Comparison of ENCODE assay signal across 16 cellular contexts in the genomic region with DNA sequence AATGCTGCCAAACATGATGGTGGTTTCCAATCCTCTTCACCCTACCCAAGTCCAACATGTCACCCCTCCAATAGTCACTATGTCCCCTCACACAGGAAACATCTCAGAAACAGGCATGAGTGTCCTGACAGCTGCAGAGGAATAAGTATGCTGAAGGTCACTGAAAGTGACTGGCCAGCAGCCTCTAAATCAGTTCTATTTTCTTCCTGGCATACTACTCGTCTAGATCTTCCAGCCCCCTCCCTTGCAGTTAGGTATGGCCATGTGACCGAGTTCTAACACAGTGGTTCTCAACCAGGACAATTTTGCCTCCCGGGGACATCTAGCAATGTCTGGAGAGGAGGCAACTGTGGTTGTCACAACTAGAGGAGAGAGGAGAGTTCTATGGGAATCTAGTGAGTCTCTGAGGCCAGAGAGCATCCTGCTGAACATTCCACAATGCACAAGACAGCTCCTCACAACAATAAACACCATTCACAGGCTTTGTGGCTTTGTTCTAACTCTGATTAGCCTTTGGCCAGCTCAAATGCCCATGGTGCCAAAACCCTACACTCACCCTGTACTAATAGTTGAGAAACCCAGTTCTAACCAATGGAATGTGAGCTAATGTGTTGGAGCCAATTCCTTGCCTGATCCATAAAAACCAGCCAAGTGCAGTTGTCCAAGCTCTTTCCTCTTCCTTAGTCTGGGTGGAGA. TPM values are rescaled to one million over a fixed set of nuclear protein-coding genes. Genes with fewer than 3 reads are reported as not detected.
DNase-seq lines count a peak whose midpoint lies in the region; ATAC-seq and TF ChIP-seq lines count a peak whose summit lies in the region.
"Had no signal": no experiment of that assay in that cellular context is flagged by ENCODE, and none has a peak within 500 bp of the region (broad histone marks: within the 10 kb centered on the region; RNA-seq: fewer than 3 reads in every experiment).

No MANE protein-coding gene starts in this region.

- no peaks in the 10 kb centered on the region for H3K27me3 ChIP-seq in adipocyte (replicated peaks; ENCODE audit: control insufficient read depth, insufficient read depth, low read length)
- H3K27me3 ChIP-seq: hepatocyte, Peyer's patch had no signal

- no peaks in the 10 kb centered on the region for H3K36me3 ChIP-seq in adipocyte (ENCODE audit: control insufficient read depth, insufficient read depth, low read length, severe bottlenecking)
- H3K36me3 ChIP-seq: neutrophil, Peyer's patch had no signal

- H3K9me3 ChIP-seq in adipocyte (ENCODE audit: control insufficient read depth, low read length), result peaks cover 11% of the 10 kb centered on the region
- H3K9me3 ChIP-seq: neutrophil, Peyer's patch had no signal

- peak; percentile 78 for ATAC-seq in Right ventricle myocardium superior (ENCODE audit: poor library complexity)
- peak; percentile 21 for ATAC-seq in omental fat pad (ENCODE audit: low FRiP score)
- no peak for ATAC-seq in HG03378 (IDR thresholded peaks at IDR 0.05; ENCODE audit: unreplicated experiment)
- ATAC-seq: T-helper 17 cell had no signal

- H3K4me3 ChIP-seq in adipocyte (ENCODE audit: low read length), result peak overlapping the region; percentile 46
- H3K4me3 ChIP-seq: hepatocyte, lung, Peyer's patch had no signal

- H3K4me1 ChIP-seq in adipocyte (ENCODE audit: control insufficient read depth, insufficient read depth, low read length), result peaks cover 18% of the 10 kb centered on the region
- H3K4me1 ChIP-seq: Peyer's patch had no signal

- H3K9ac ChIP-seq in adipocyte (ENCODE audit: low read length), result peak overlapping the region; percentile 35

- intact Hi-C loops in Right ventricle myocardium superior (cut with DNase I), result no loop called here

- DNase-seq in AG20443 (ENCODE audit: low spot score), result peak; percentile 81
- DNase-seq in adipocyte (ENCODE audit: low read depth), result peak; percentile 4
- no peak for DNase-seq in Right ventricle myocardium superior
- DNase-seq in omental fat pad (ENCODE audit: low spot score), result no peak
- no peak for DNase-seq in NOMO-1 treated with dmso at 0.1 percent for 144 hours (lab: John Stamatoyannopoulos, UW; ENCODE audit: unreplicated experiment)
- DNase-seq in stimulated activated CD4-positive, alpha-beta T cell treated with anti-CD3 and anti-CD28 coated beads, Interleukin-12 subunit alpha, Interleukin-12 subunit beta, amount 100 ng/mL, for 4 hours, result no peak
- DNase-seq in amniotic stem cell (lab: John Stamatoyannopoulos, UW), result no peak
- DNase-seq: activated CD4-positive, alpha-beta T cell treated with anti-CD3 and anti-CD28 coated beads, Interleukin-2, amount 10 ng/mL, durations not matched to agents 24 days and 14 days; AML-193; endodermal cell; Peyer's patch; T-helper 17 cell had no signal

- no peak for TF ChIP-seq CTCF in omental fat pad (IDR thresholded peaks at IDR 0.05)

RNA-seq across cellular contexts. Expression of a gene that starts 12.6 kb away (rescaled TPM):
- 25.5 TPM for total RNA-seq in Right ventricle myocardium superior
- 100 to 1,000 TPM; 165 to 949 (median 312) TPM for total RNA-seq in omental fat pad

Comparison
In these comparisons a context has a peak if more than half of its experiments do, and no peak if none do; other contexts are left out.
1. DNase-seq: peak in AG20443 (single experiment) and adipocyte (single experiment); none in Right ventricle myocardium superior (single experiment), omental fat pad (single experiment), NOMO-1 treated with dmso at 0.1 percent for 144 hours (single experiment), stimulated activated CD4-positive, alpha-beta T cell treated with anti-CD3 and anti-CD28 coated beads, Interleukin-12 subunit alpha, Interleukin-12 subunit beta, amount 100 ng/mL, for 4 hours (single experiment) and amniotic stem cell (single experiment).